Comparison of ENCODE assay signal across 8 cellular contexts in the genomic region with DNA sequence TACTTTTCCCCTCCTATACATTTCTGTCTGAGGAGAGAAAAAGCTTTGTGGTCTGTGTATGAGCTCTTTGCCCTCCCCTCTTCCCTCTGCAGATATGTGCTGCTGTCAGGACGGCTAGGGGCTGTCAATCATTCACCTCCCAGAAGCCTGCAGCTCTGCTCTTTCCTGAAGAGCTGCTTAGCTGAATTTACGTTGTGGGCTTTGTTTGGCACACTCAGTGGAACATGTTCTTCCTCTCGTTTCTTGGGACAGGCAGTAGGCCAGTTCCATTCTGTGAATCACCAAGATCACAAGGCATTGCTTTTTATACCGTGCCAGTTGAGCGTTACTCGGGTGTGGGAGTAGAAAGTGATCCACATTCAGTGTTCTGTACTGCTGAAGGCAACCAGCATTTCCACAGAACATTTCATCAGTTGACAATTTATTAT.
DNase-seq lines count a peak whose midpoint lies in the region; ATAC-seq, FAIRE-seq and TF ChIP-seq lines count a peak whose summit lies in the region.

No MANE protein-coding gene starts in this region.

- H3K9me1 ChIP-seq in K562 (ENCODE audit: control insufficient read depth, insufficient read depth, low read length), result no peaks in the 10 kb centered on the region

- H2BK12ac ChIP-seq in H9 (ENCODE audit: insufficient read length, low read depth, low read length), result no peak overlapping the region

- POLR2A ChIA-PET in K562 (lab: Yijun Ruan, JAX), result interaction anchor here (0.6 to 0.7 kb wide), 2 partner anchors 9 to 141 kb away, joined by 3 read pairs; no protein-coding TSS in a partner anchor

- H2BK5ac ChIP-seq in H9 (ENCODE audit: insufficient read length, low read length), result no peak overlapping the region

- no peak overlapping the region for H3K23ac ChIP-seq in H9 (ENCODE audit: insufficient read length, low read depth, low read length)

- H3K27me3 ChIP-seq in K562 (ENCODE audit: control insufficient read depth in 2 of 2, insufficient read depth in 2 of 2, low read length in 2 of 2), result peaks cover 0 to 4% of the 10 kb centered on the region in 2 experiments; a peak in 1 of 5 replicates
- no peaks in the 10 kb centered on the region for H3K27me3 ChIP-seq in left lung
- no peaks in the 10 kb centered on the region for H3K27me3 ChIP-seq in vagina
- no peaks in the 10 kb centered on the region for H3K27me3 ChIP-seq in H9 (ENCODE audit: insufficient read depth, low read length)

- no peak overlapping the region for H3K18ac ChIP-seq in H9 (ENCODE audit: insufficient read length, low read depth, low read length)

- intact Hi-C loops in K562 (cut with micrococcal nuclease) (loop anchor here (10.0 kb wide), 1 partner anchor 669 kb away; no protein-coding TSS in a partner anchor), left lung (cut with DNase I) (no loop called here), vagina (cut with DNase I) (loop anchor here (5.0 kb wide), 1 partner anchor 186 kb away; a partner anchor contains a TSS)

- ATAC-seq in HG03139 (IDR thresholded peaks at IDR 0.05; ENCODE audit: unreplicated experiment) (peak; percentile 63), K562 (no peak), left lung (peak; percentile 79), HG02571 (IDR thresholded peaks at IDR 0.05; ENCODE audit: unreplicated experiment) (no peak)

- H3K36me3 Mint-ChIP-seq in H9 (ENCODE audit: insufficient read depth in 1 of 3, low read depth in 3 of 3), result no peaks in the 10 kb centered on the region

- H4K5ac ChIP-seq in H9 (ENCODE audit: insufficient read length, low read depth, low read length), result no peak overlapping the region

- FAIRE-seq in K562 (lab: Jason Lieb, UNC), result no peak

- H3K4me1 ChIP-seq in K562 (replicated peaks in 1 of 2; ENCODE audit: control insufficient read depth in 2 of 2, insufficient read depth in 2 of 2, low read length in 2 of 2) (no peaks in the 10 kb centered on the region), left lung (peaks cover 0 to 8% of the 10 kb centered on the region in 2 donors), vagina (peaks cover 31% of the 10 kb centered on the region), H9 (ENCODE audit: insufficient read depth, low read length) (no peaks in the 10 kb centered on the region; the same call in 1 of the 2 replicates)

- no peaks in the 10 kb centered on the region for H3K27me3 Mint-ChIP-seq in H9 (ENCODE audit: low read depth)

- no TSS peak for BruUV-seq in K562 (replicated peaks; lab: Mats Ljungman, UMichigan)

- H3K79me2 ChIP-seq in K562 (ENCODE audit: control insufficient read depth, insufficient read depth, low read length), result no peaks in the 10 kb centered on the region
- no peaks in the 10 kb centered on the region for H3K79me2 ChIP-seq in H9 (ENCODE audit: insufficient read depth, low read length)

- H3K9me3 Mint-ChIP-seq in H9, result no peaks in the 10 kb centered on the region

- H3K27ac ChIP-seq in K562 (ENCODE audit: extremely low read depth, low read depth, low read length) (no peak overlapping the region), left lung (peak overlapping the region; percentile 20 to 61), vagina (peak overlapping the region; percentile 81), H9 (ENCODE audit: insufficient read length, low read depth, low read length) (no peak overlapping the region)

- no peak overlapping the region for H2AK5ac ChIP-seq in H9 (ENCODE audit: insufficient read length, low read length)

- TF ChIP-seq POLR2A in K562 (conservative IDR thresholded peaks at IDR 0.05) (no peak), vagina (IDR thresholded peaks at IDR 0.05) (peak in 1 of 2 donors; percentile 9)

- H2BK120ac ChIP-seq in H9 (ENCODE audit: low read depth, low read length, poor library complexity, severe bottlenecking), result no peak overlapping the region

- H3K9ac ChIP-seq in K562 (ENCODE audit: insufficient read depth in 1 of 2, low read depth in 2 of 2, low read length in 2 of 2), result no peak overlapping the region
- H3K9ac ChIP-seq in H9 (ENCODE audit: extremely low read depth, insufficient read length, low read length), result no peak overlapping the region

- no peak overlapping the region for H3K14ac ChIP-seq in H9 (ENCODE audit: insufficient read depth, low read length)

- TF ChIP-seq CTCF in K562 (IDR thresholded peaks at IDR 0.05 in 2 of 3, conservative IDR thresholded peaks at IDR 0.05 in 1 of 3; ENCODE audit: insufficient read depth in 2 of 3, low read depth in 1 of 3, low read length in 3 of 3) (no peak), left lung (IDR thresholded peaks at IDR 0.05) (no peak), vagina (IDR thresholded peaks at IDR 0.05) (no peak), H9 (conservative IDR thresholded peaks at IDR 0.05) (no peak)

- in situ Hi-C loops in K562 (cut with MboI), result no loop called here

- no peak overlapping the region for H2BK15ac ChIP-seq in H9 (ENCODE audit: low read depth, low read length)

- H3K4me3 Mint-ChIP-seq in H9, result no peak overlapping the region

- H2AFZ ChIP-seq in K562 (ENCODE audit: low read depth, low read length) (no peak overlapping the region), H9 (ENCODE audit: low read length) (no peak overlapping the region)

- H3K4me1 Mint-ChIP-seq in H9, result peaks cover 21 to 25% of the 10 kb centered on the region in 2 experiments

- H3K79me1 ChIP-seq in H9 (ENCODE audit: insufficient read depth, low read depth, low read length, poor library complexity, severe bottlenecking), result no peaks in the 10 kb centered on the region

- H3K4me2 ChIP-seq in K562 (ENCODE audit: insufficient read depth, low read length) (no peak overlapping the region), H9 (ENCODE audit: insufficient read depth, insufficient read length, low read length) (no peak overlapping the region)

- H3K4me3 ChIP-seq in K562 (no peak overlapping the region), left lung (no peak overlapping the region), vagina (no peak overlapping the region)

- no peaks in the 10 kb centered on the region for H4K20me1 ChIP-seq in K562 (replicated peaks; ENCODE audit: control insufficient read depth, insufficient read depth, low read length)
- H4K20me1 ChIP-seq in H9 (ENCODE audit: control insufficient read depth, insufficient read depth, insufficient read length), result no peaks in the 10 kb centered on the region

- no peak overlapping the region for H3K4ac ChIP-seq in H9 (ENCODE audit: low read depth, low read length)

- no peak overlapping the region for H3T11ph ChIP-seq in H9 (ENCODE audit: low read length)

- DNase-seq in C1 segment of cervical spinal cord (lab: John Stamatoyannopoulos, UW) (peak in 9 of 14 donors; percentile 7 to 65 (median 25)), K562 (ENCODE audit: extremely low read depth in 1 of 4, low spot score in 3 of 4) (no peak), left lung (peak in 1 of 2 donors; percentile 54), vagina (ENCODE audit: extremely low spot score in 2 of 2) (peak in 1 of 2 donors; percentile 97), KG1 (lab: John Stamatoyannopoulos, UW) (no peak), H9 (no peak)

- CTCF ChIA-PET in K562 (lab: Yijun Ruan, JAX; ENCODE audit: low intra/inter-chr PET ratio), result no interaction called here

- no peak overlapping the region for H4K91ac ChIP-seq in H9 (ENCODE audit: insufficient read length, low read depth, low read length)

- H3K9me3 ChIP-seq in K562 (replicated peaks; ENCODE audit: control insufficient read depth, insufficient read depth, low read depth, low read length) (no peaks in the 10 kb centered on the region), left lung (no peaks in the 10 kb centered on the region), vagina (no peaks in the 10 kb centered on the region), H9 (ENCODE audit: control insufficient read depth, low read depth, low read length) (no peaks in the 10 kb centered on the region)

- H3K36me3 ChIP-seq in K562 (ENCODE audit: control insufficient read depth, insufficient read depth, low read length) (no peaks in the 10 kb centered on the region), left lung (no peaks in the 10 kb centered on the region), vagina (no peaks in the 10 kb centered on the region)

- no peak for TF ChIP-seq EP300 in K562 (IDR thresholded peaks at IDR 0.05; ENCODE audit: low read length)

- no peak overlapping the region for H3K56ac ChIP-seq in H9 (ENCODE audit: insufficient read length, low read depth, low read length)

- H4K8ac ChIP-seq in H9 (replicated peaks; ENCODE audit: insufficient read length, low read depth, low read length), result no peak overlapping the region

- WGBS in K562 (ENCODE audit: insufficient coverage, low coverage, missing lambda C conversion rate), result 1% methylated on average over 6 of the region's 6 CpGs
- no CpG with 5 or more reads among the region's 6 CpGs for WGBS in H9 (ENCODE audit: extremely low coverage, insufficient read length, low lambda C conversion rate)

- no peak for TF ChIP-seq RAD21 in K562 (CRISPR knock-in tag; conservative IDR thresholded peaks at IDR 0.05 in 1 of 2, IDR thresholded peaks at IDR 0.05 in 1 of 2)

- H2BK20ac ChIP-seq in H9 (ENCODE audit: low read depth, low read length, poor library complexity, severe bottlenecking), result no peak overlapping the region

- H3K23me2 ChIP-seq in H9 (ENCODE audit: insufficient read length, low read depth, low read length, poor library complexity, severe bottlenecking), result no peaks in the 10 kb centered on the region

- H3K27ac Mint-ChIP-seq in H9, result no peak overlapping the region

TF ChIP-seq in K562, 482 proteins besides CTCF, POLR2A, EP300 and RAD21 (continues in another document):
- TF ChIP-seq, protein P1, sequence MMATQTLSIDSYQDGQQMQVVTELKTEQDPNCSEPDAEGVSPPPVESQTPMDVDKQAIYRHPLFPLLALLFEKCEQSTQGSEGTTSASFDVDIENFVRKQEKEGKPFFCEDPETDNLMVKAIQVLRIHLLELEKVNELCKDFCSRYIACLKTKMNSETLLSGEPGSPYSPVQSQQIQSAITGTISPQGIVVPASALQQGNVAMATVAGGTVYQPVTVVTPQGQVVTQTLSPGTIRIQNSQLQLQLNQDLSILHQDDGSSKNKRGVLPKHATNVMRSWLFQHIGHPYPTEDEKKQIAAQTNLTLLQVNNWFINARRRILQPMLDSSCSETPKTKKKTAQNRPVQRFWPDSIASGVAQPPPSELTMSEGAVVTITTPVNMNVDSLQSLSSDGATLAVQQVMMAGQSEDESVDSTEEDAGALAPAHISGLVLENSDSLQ (IDR thresholded peaks at IDR 0.05), result peak; percentile 76

Comparison
In these comparisons a context has a peak if more than half of its experiments do, and no peak if none do; other contexts are left out.
1. DNase-seq: peak in C1 segment of cervical spinal cord (9 of 14); none in K562 (0 of 4), KG1 (single experiment) and H9 (single experiment).
2. ATAC-seq: peak in HG03139 (single experiment) and left lung (single experiment); none in K562 (single experiment) and HG02571 (single experiment).
3. H3K27ac ChIP-seq: peak in left lung (2 of 2) and vagina (single experiment); none in K562 (single experiment) and H9 (single experiment).
4. intact Hi-C loops: an anchor here in K562 (10.0 kb wide) and vagina (5.0 kb wide); none called in left lung.